Comparison of ENCODE assay signal across 22 cellular contexts in genomic region chr13:84491952-84492351, GRCh38.
A peak's percentile ranks its signal among the peaks of the same experiment; 100 is the strongest.
DNase-seq lines count a peak whose midpoint lies in the region; ATAC-seq, FAIRE-seq and TF ChIP-seq lines count a peak whose summit lies in the region.
"Had no signal": no experiment of that assay in that cellular context is flagged by ENCODE, and none has a peak within 500 bp of the region (broad histone marks: within the 10 kb centered on the region; RNA-seq: fewer than 3 reads in every experiment).

No MANE protein-coding gene starts in this region.

- TF ChIP-seq CTCF in HEK293 (tag by site-specific recombination; IDR thresholded peaks at IDR 0.05) (no peak), WTC11 (IDR thresholded peaks at IDR 0.05) (no peak), HepG2 (CRISPR knock-in tag; IDR thresholded peaks at IDR 0.05) (no peak), endothelial cell (IDR thresholded peaks at IDR 0.05; ENCODE audit: unreplicated experiment) (no peak)

- H3K27ac Mint-ChIP-seq in WTC11 (no peak overlapping the region), endothelial cell (ENCODE audit: unreplicated experiment) (no peak overlapping the region)
- H3K27ac Mint-ChIP-seq: CD4-positive, alpha-beta T cell; H9; IgD-negative memory B cell had no signal

- WGBS in HepG2 (ENCODE audit: low lambda C conversion rate): 4% methylated on average over 4 of the region's 4 CpGs

- DNase-seq in NCI-H69 (lab: John Stamatoyannopoulos, UW): peak; percentile 25
- DNase-seq in WTC11 (ENCODE audit: low spot score): no peak
- no peak for DNase-seq in HepG2 (ENCODE audit: low spot score)
- DNase-seq in cerebellar nuclear complex (lab: John Stamatoyannopoulos, UW): no peak
- no peak for DNase-seq in endothelial cell (ENCODE audit: low spot score)
- DNase-seq in cortex of kidney (lab: John Stamatoyannopoulos, UW): no peak
- no peak for DNase-seq in NCI-H1930 (lab: John Stamatoyannopoulos, UW)
- DNase-seq: AML-193; Caco-2; CD4-positive, alpha-beta T cell; H9 had no signal

- H3K27me3 ChIP-seq in HepG2 (ENCODE audit: control insufficient read depth in 1 of 2, insufficient read depth in 2 of 2, low read length in 2 of 2): no peaks in the 10 kb centered on the region; a peak in 1 of 5 replicates

- intact Hi-C loops in HepG2 (cut with micrococcal nuclease; ENCODE audit: unreplicated experiment): no loop called here

- H3K9me3 Mint-ChIP-seq in WTC11 (peaks cover 5% of the 10 kb centered on the region; the same call in 1 of the 2 replicates), endothelial cell (ENCODE audit: unreplicated experiment) (no peaks in the 10 kb centered on the region)
- H3K9me3 Mint-ChIP-seq: CD4-positive, alpha-beta T cell; H9; IgD-negative memory B cell had no signal

- POLR2A ChIA-PET in HEK293 (lab: Yijun Ruan, JAX) (interaction anchor here (0.5 kb wide), 1 partner anchor 1014 kb away, joined by 4 read pairs; no protein-coding TSS in a partner anchor), WTC11 (lab: Charles Lee) (no interaction called here), HepG2 (lab: Yijun Ruan, JAX) (no interaction called here)

- H3K36me3 ChIP-seq in HEK293 (ENCODE audit: control insufficient read depth in 2 of 2, insufficient read depth in 1 of 2, low read length in 2 of 2): no peaks in the 10 kb centered on the region
- no peaks in the 10 kb centered on the region for H3K36me3 ChIP-seq in HepG2 (replicated peaks in 1 of 2; ENCODE audit: control insufficient read depth in 1 of 2, insufficient read depth in 2 of 2, low read length in 2 of 2)

- H2AFZ ChIP-seq in HepG2 (ENCODE audit: low read length): no peak overlapping the region

- BruUV-seq in HepG2 (replicated peaks; lab: Mats Ljungman, UMichigan): no TSS peak

- ATAC-seq in WTC11 (peak; percentile 32; the same call in 1 of the 2 replicates), HepG2 (no peak)
- ATAC-seq: A549 had no signal

- H3K4me2 ChIP-seq in HepG2 (ENCODE audit: low read depth, low read length): no peak overlapping the region
- H3K4me2 ChIP-seq: A549 had no signal

- TF ChIP-seq EP300 in HepG2 (IDR thresholded peaks at IDR 0.05; ENCODE audit: low read depth in 2 of 2, low read length in 2 of 2) (no peak), HepG2 (CRISPR knock-in tag; IDR thresholded peaks at IDR 0.05; ENCODE audit: borderline replicate concordance) (no peak)

- H3K27me3 Mint-ChIP-seq in WTC11 (ENCODE audit: low read depth) (no peaks in the 10 kb centered on the region), endothelial cell (ENCODE audit: unreplicated experiment) (no peaks in the 10 kb centered on the region)
- H3K27me3 Mint-ChIP-seq: CD4-positive, alpha-beta T cell; IgD-negative memory B cell had no signal

- H4K20me1 ChIP-seq in HepG2 (ENCODE audit: insufficient read depth, low read length): no peaks in the 10 kb centered on the region

- H3K4me1 ChIP-seq in HEK293 (ENCODE audit: control insufficient read depth, insufficient read depth, low read length): no peaks in the 10 kb centered on the region
- H3K4me1 ChIP-seq in HepG2 (ENCODE audit: insufficient read depth, low read length): no peaks in the 10 kb centered on the region
- H3K4me1 ChIP-seq: A549, Caco-2 had no signal

- in situ Hi-C loops in HepG2 (cut with HindIII; ENCODE audit: extremely low pct_ligation_motif_present, low pct_unique_long_range_greater_than_20kb): no loop called here

- no peak for FAIRE-seq in HepG2 (lab: Jason Lieb, UNC)
- FAIRE-seq: A549, D721Med, G401.6, GM12892, GM18507, H1 had no signal

- TF ChIP-seq RAD21 in HepG2 (CRISPR knock-in tag; IDR thresholded peaks at IDR 0.05): no peak

- H3K4me3 Mint-ChIP-seq in WTC11 (no peak overlapping the region), endothelial cell (ENCODE audit: unreplicated experiment) (no peak overlapping the region)
- H3K4me3 Mint-ChIP-seq: CD4-positive, alpha-beta T cell; H9; IgD-negative memory B cell had no signal

- no peak for TF ChIP-seq POLR2A in HepG2 (IDR thresholded peaks at IDR 0.05; ENCODE audit: insufficient read depth in 1 of 2, low read depth in 2 of 2, low read length in 2 of 2)

- H3K4me3 ChIP-seq in HEK293 (ENCODE audit: low read depth, low read length) (no peak overlapping the region), HepG2 (replicated peaks in 1 of 3; ENCODE audit: insufficient read depth in 1 of 3, low read depth in 2 of 3, low read length in 3 of 3) (no peak overlapping the region)
- H3K4me3 ChIP-seq: A549 had no signal

- H3K79me2 ChIP-seq in HepG2 (ENCODE audit: insufficient read depth, low read length): no peaks in the 10 kb centered on the region

- H3K9ac ChIP-seq in HepG2 (ENCODE audit: insufficient read depth, low read depth, low read length): no peak overlapping the region

- no peaks in the 10 kb centered on the region for H3K36me3 Mint-ChIP-seq in WTC11
- H3K36me3 Mint-ChIP-seq in endothelial cell (ENCODE audit: low read depth, unreplicated experiment): no peaks in the 10 kb centered on the region
- H3K36me3 Mint-ChIP-seq: IgD-negative memory B cell had no signal

- CTCF ChIA-PET in HEK293 (lab: Yijun Ruan, JAX) (no interaction called here), WTC11 (lab: Charles Lee) (no interaction called here), HepG2 (lab: Yijun Ruan, JAX; ENCODE audit: low intra/inter-chr PET ratio, low total read pairs) (no interaction called here)

- no peaks in the 10 kb centered on the region for H3K4me1 Mint-ChIP-seq in WTC11
- no peaks in the 10 kb centered on the region for H3K4me1 Mint-ChIP-seq in endothelial cell (ENCODE audit: unreplicated experiment)
- H3K4me1 Mint-ChIP-seq: IgD-negative memory B cell had no signal

- no peak overlapping the region for H3K27ac ChIP-seq in HEK293 (ENCODE audit: extremely low read depth, low read depth, low read length)
- no peak overlapping the region for H3K27ac ChIP-seq in HepG2 (ENCODE audit: extremely low read length, insufficient read depth, low read length)
- H3K27ac ChIP-seq: 22Rv1, A549, C4-2B, HL-60 had no signal

- H3K9me3 ChIP-seq in HEK293 (ENCODE audit: control insufficient read depth, insufficient read depth, low read depth, low read length): no peaks in the 10 kb centered on the region
- no peaks in the 10 kb centered on the region for H3K9me3 ChIP-seq in HepG2 (ENCODE audit: low read length)
- H3K9me3 ChIP-seq: A549, Caco-2 had no signal

TF ChIP-seq in HEK293, 187 proteins besides CTCF, POLR2A, EP300 and RAD21 (continues in another document):
- TF ChIP-seq ATF2 (tag by site-specific recombination; IDR thresholded peaks at IDR 0.05; ENCODE audit: low read depth) (0 out of 2 replicates have a peak, but pooled peaks have one; percentile 42), ZNF2 (tag by site-specific recombination; IDR thresholded peaks at IDR 0.05) (no peak), FEZF1 (tag by site-specific recombination; IDR thresholded peaks at IDR 0.05) (no peak), ZBTB21 (tag by site-specific recombination; IDR thresholded peaks at IDR 0.05) (no peak), ZNF302 (tag by site-specific recombination; IDR thresholded peaks at IDR 0.05; ENCODE audit: low read depth) (no peak)

TF ChIP-seq in WTC11, 78 proteins besides CTCF, POLR2A, EP300 and RAD21 (continues in another document):
- no peak for TF ChIP-seq ZNF425 (CRISPR knock-in tag; conservative IDR thresholded peaks at IDR 0.05)

TF ChIP-seq in HepG2, 621 proteins besides CTCF, POLR2A, EP300 and RAD21:
- TF ChIP-seq CREB1 (IDR thresholded peaks at IDR 0.05): peak; percentile 90
- no peak for TF ChIP-seq CREB1 (CRISPR knock-in tag; IDR thresholded peaks at IDR 0.05)
- TF ChIP-seq ZHX1 (CRISPR knock-in tag; IDR thresholded peaks at IDR 0.05; ENCODE audit: low read depth): no peak
- peak; percentile 93 for TF ChIP-seq ATF7 (IDR thresholded peaks at IDR 0.05)
- no peak for TF ChIP-seq ATF7 (CRISPR knock-in tag; IDR thresholded peaks at IDR 0.05)
- TF ChIP-seq ATAD3A (CRISPR knock-in tag; IDR thresholded peaks at IDR 0.05): no peak
- TF ChIP-seq ETS1 (CRISPR knock-in tag; IDR thresholded peaks at IDR 0.05): no peak

Comparison
In these comparisons a context has a peak if more than half of its experiments do, and no peak if none do; other contexts are left out.
1. Of the 63 proteins assayed by ChIP-seq in both HepG2 and HEK293: peak only in HepG2: none; only in HEK293: ATF2; in both: none; in neither: 62.